8 cellular contexts compared by ENCODE assay signal in genomic region chr12:132313182-132313581, GRCh38. TPM values are rescaled to one million over a fixed set of nuclear protein-coding genes. Genes with fewer than 3 reads are reported as not detected.
"Had no signal": no experiment of that assay in that cellular context is flagged by ENCODE, and none has a peak within 500 bp of the region (broad histone marks: within the 10 kb centered on the region; RNA-seq: fewer than 3 reads in every experiment).

No MANE protein-coding gene starts in this region.

- H3K4me1 Mint-ChIP-seq: IgD-negative memory B cell had no signal

- H3K27ac ChIP-seq: GM23248 had no signal

- H3K27ac Mint-ChIP-seq: IgD-negative memory B cell had no signal

- H3K4me1 ChIP-seq: HAP-1 had no signal

- H2AFZ ChIP-seq: GM23248 had no signal

- H3K36me3 ChIP-seq: HAP-1 had no signal

- H3K4me3 Mint-ChIP-seq: IgD-negative memory B cell had no signal

- H3K9ac ChIP-seq: GM23248 had no signal

- H3K4me3 ChIP-seq: GM23248, HAP-1 had no signal

- ATAC-seq: HCT116 had no signal

- H3K9me3 ChIP-seq: HAP-1 had no signal

- DNase-seq: GM23248, GOT3, H7, KBM-7 had no signal

RNA-seq across cellular contexts. Expression of gene GALNT9, which starts 16.2 kb away (rescaled TPM):
- total RNA-seq: HT-29 had no signal
